12 cellular contexts compared by ENCODE assay signal in the genomic region with DNA sequence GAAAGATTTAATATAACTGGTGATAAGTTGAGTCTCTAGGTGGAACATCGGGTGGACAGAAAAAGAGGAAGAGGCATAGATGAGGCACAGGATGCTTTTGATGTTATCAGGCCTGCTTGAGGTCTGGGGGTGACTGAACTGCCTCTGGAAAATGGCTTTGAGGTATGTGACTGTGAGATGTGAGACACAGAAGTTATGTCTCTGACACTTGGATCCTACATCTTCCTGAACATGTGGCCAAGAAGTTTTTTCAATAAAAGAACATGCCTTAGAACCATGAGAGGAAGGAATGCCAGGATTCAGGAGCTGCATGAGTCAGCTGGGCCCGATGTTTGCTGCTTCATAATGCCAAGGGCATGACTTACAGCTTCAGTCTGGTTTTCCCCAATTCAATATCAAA. TPM values are rescaled to one million over a fixed set of nuclear protein-coding genes. Genes with fewer than 3 reads are reported as not detected.
DNase-seq lines count a peak whose midpoint lies in the region; ATAC-seq and TF ChIP-seq lines count a peak whose summit lies in the region.
"Had no signal": no experiment of that assay in that cellular context is flagged by ENCODE, and none has a peak within 500 bp of the region (broad histone marks: within the 10 kb centered on the region; RNA-seq: fewer than 3 reads in every experiment).

No MANE protein-coding gene starts in this region.

- no peaks in the 10 kb centered on the region for H3K27me3 Mint-ChIP-seq in activated CD4-positive, alpha-beta T cell treated with anti-CD3 and anti-CD28 coated beads, Interleukin-2, amount 10 ng/mL, durations not matched to agents 24 days and 14 days
- H3K27me3 Mint-ChIP-seq in central memory CD8-positive, alpha-beta T cell: no peaks in the 10 kb centered on the region

- H3K4me2 ChIP-seq in PC-3 (ENCODE audit: low read length): no peak overlapping the region
- H3K4me2 ChIP-seq: KMS-11 had no signal

- no TSS peak for BruUV-seq in PC-3 (replicated peaks; lab: Mats Ljungman, UMichigan)

- H4K20me1 ChIP-seq in PC-3 (ENCODE audit: low read length): no peaks in the 10 kb centered on the region

- H3K4me3 ChIP-seq in PC-3 (ENCODE audit: low read length): no peak overlapping the region
- H3K4me3 ChIP-seq in retinal pigment epithelial cell (ENCODE audit: low read length): no peak overlapping the region
- H3K4me3 ChIP-seq: A549, esophagus muscularis mucosa had no signal

- H3K36me3 Mint-ChIP-seq in activated CD4-positive, alpha-beta T cell treated with anti-CD3 and anti-CD28 coated beads, Interleukin-2, amount 10 ng/mL, durations not matched to agents 24 days and 14 days (ENCODE audit: low read depth): no peaks in the 10 kb centered on the region
- peaks cover 4% of the 10 kb centered on the region for H3K36me3 Mint-ChIP-seq in central memory CD8-positive, alpha-beta T cell (ENCODE audit: insufficient read depth)

- intact Hi-C loops in activated CD4-positive, alpha-beta T cell treated with anti-CD3 and anti-CD28 coated beads, Interleukin-2, amount 10 ng/mL, durations not matched to agents 24 days and 14 days (cut with micrococcal nuclease): loop anchor here (1.0 kb wide), 1 partner anchor 12 kb away; the partner anchor contains the start of gene AIM2
- intact Hi-C loops in PC-3 (cut with micrococcal nuclease) (no loop called here), head of caudate nucleus (cut with DNase I) (no loop called here)

- peaks cover 45% of the 10 kb centered on the region for H3K4me1 Mint-ChIP-seq in activated CD4-positive, alpha-beta T cell treated with anti-CD3 and anti-CD28 coated beads, Interleukin-2, amount 10 ng/mL, durations not matched to agents 24 days and 14 days
- H3K4me1 Mint-ChIP-seq in central memory CD8-positive, alpha-beta T cell: peaks cover 11% of the 10 kb centered on the region

- H3K9ac ChIP-seq in PC-3 (ENCODE audit: low read length): no peak overlapping the region
- H3K9ac ChIP-seq: KMS-11 had no signal

- CTCF ChIA-PET in PC-3 (lab: Charles Lee): no interaction called here

- DNase-seq in activated CD4-positive, alpha-beta T cell treated with anti-CD3 and anti-CD28 coated beads, Interleukin-2, amount 10 ng/mL, durations not matched to agents 24 days and 14 days: no peak
- DNase-seq in activated CD4-positive, alpha-beta T cell treated with anti-CD3 and anti-CD28 coated beads, Interleukin-2, amount 50 U/mL, for 4 hours: no peak
- DNase-seq in PC-3: peak; percentile 23
- DNase-seq in central memory CD8-positive, alpha-beta T cell (ENCODE audit: low spot score in 2 of 2): no peak
- DNase-seq in retinal pigment epithelial cell (ENCODE audit: low read depth): peak; percentile 7
- DNase-seq in head of caudate nucleus: no peak
- DNase-seq: Right ventricle myocardium superior had no signal

- no peak overlapping the region for H3K27ac ChIP-seq in PC-3 (ENCODE audit: low read length)
- H3K27ac ChIP-seq: A549, esophagus muscularis mucosa, KMS-11 had no signal

- peak overlapping the region; percentile 86 for H3K27ac Mint-ChIP-seq in activated CD4-positive, alpha-beta T cell treated with anti-CD3 and anti-CD28 coated beads, Interleukin-2, amount 10 ng/mL, durations not matched to agents 24 days and 14 days
- H3K27ac Mint-ChIP-seq in central memory CD8-positive, alpha-beta T cell (ENCODE audit: low read depth): no peak overlapping the region

- no peaks in the 10 kb centered on the region for H3K9me2 ChIP-seq in PC-3 (replicated peaks; ENCODE audit: low read length)

- H3K27me3 ChIP-seq in PC-3 (ENCODE audit: low read length): peaks cover 4% of the 10 kb centered on the region; the same call in 1 of the 2 replicates
- H3K27me3 ChIP-seq: esophagus muscularis mucosa had no signal

- TF ChIP-seq CTCF in PC-3 (conservative IDR thresholded peaks at IDR 0.05; ENCODE audit: low read depth, low read length) (no peak), retinal pigment epithelial cell (conservative IDR thresholded peaks at IDR 0.05; ENCODE audit: low read depth, low read length) (no peak)

- peak overlapping the region; percentile 44 for H3K4me3 Mint-ChIP-seq in activated CD4-positive, alpha-beta T cell treated with anti-CD3 and anti-CD28 coated beads, Interleukin-2, amount 10 ng/mL, durations not matched to agents 24 days and 14 days
- no peak overlapping the region for H3K4me3 Mint-ChIP-seq in central memory CD8-positive, alpha-beta T cell

- ATAC-seq in PC-3: no peak
- ATAC-seq in central memory CD8-positive, alpha-beta T cell (replicated peaks; ENCODE audit: extremely low read depth, poor library complexity, severe bottlenecking): peak; percentile 24
- no peak for ATAC-seq in GM21825 (IDR thresholded peaks at IDR 0.05; ENCODE audit: unreplicated experiment)
- ATAC-seq in GM19324 (IDR thresholded peaks at IDR 0.05; ENCODE audit: low FRiP score, unreplicated experiment): no peak

- H3K9me3 Mint-ChIP-seq in activated CD4-positive, alpha-beta T cell treated with anti-CD3 and anti-CD28 coated beads, Interleukin-2, amount 10 ng/mL, durations not matched to agents 24 days and 14 days: no peaks in the 10 kb centered on the region
- H3K9me3 Mint-ChIP-seq in central memory CD8-positive, alpha-beta T cell: no peaks in the 10 kb centered on the region

- no peak overlapping the region for H2AFZ ChIP-seq in PC-3 (ENCODE audit: low read length)

- H3F3A ChIP-seq in PC-3 (ENCODE audit: low read length, unreplicated experiment): no peaks in the 10 kb centered on the region

- POLR2A ChIA-PET in PC-3 (lab: Charles Lee; ENCODE audit: unreplicated experiment): no interaction called here

- H3K4me1 ChIP-seq in PC-3 (ENCODE audit: insufficient read depth, low read length): peaks cover 11% of the 10 kb centered on the region

- no peaks in the 10 kb centered on the region for H3K79me2 ChIP-seq in PC-3 (ENCODE audit: low read length)

- H3K36me3 ChIP-seq in PC-3 (ENCODE audit: low read depth, low read length): no peaks in the 10 kb centered on the region
- H3K36me3 ChIP-seq: esophagus muscularis mucosa had no signal

- no peaks in the 10 kb centered on the region for H3K9me3 ChIP-seq in PC-3 (ENCODE audit: low read length)
- H3K9me3 ChIP-seq: A549, esophagus muscularis mucosa had no signal

RNA-seq across cellular contexts. Expression of gene AIM2, which starts 11.5 kb away (rescaled TPM):
- 75.9 and 80.1 TPM in 2 replicates for total RNA-seq in activated CD4-positive, alpha-beta T cell treated with anti-CD3 and anti-CD28 coated beads, Interleukin-2, amount 10 ng/mL, durations not matched to agents 24 days and 14 days
- not detected in 2 replicates for total RNA-seq in PC-3 (2014; rRNA removed)

Comparison
In these comparisons a context has a peak if more than half of its experiments do, and no peak if none do; other contexts are left out.
1. DNase-seq: peak in PC-3 (single experiment) and retinal pigment epithelial cell (single experiment); none in activated CD4-positive, alpha-beta T cell treated with anti-CD3 and anti-CD28 coated beads, Interleukin-2, amount 10 ng/mL, durations not matched to agents 24 days and 14 days (single experiment), activated CD4-positive, alpha-beta T cell treated with anti-CD3 and anti-CD28 coated beads, Interleukin-2, amount 50 U/mL, for 4 hours (0 of 2), central memory CD8-positive, alpha-beta T cell (0 of 2) and head of caudate nucleus (0 of 42).
2. RNA of gene AIM2, which starts 11.5 kb away (total RNA-seq): 75.9 to 80.1 TPM in activated CD4-positive, alpha-beta T cell treated with anti-CD3 and anti-CD28 coated beads, Interleukin-2, amount 10 ng/mL, durations not matched to agents 24 days and 14 days; not detected in PC-3; every median in the first group is over 10 times any median in the second.